Comparison of ENCODE assay signal across 21 cellular contexts in genomic region chr5:180380856-180381255, GRCh38. TPM values are rescaled to one million over a fixed set of nuclear protein-coding genes. Genes with fewer than 3 reads are reported as not detected.
DNase-seq lines count a peak whose midpoint lies in the region; ATAC-seq and TF ChIP-seq lines count a peak whose summit lies in the region.
"Had no signal": no experiment of that assay in that cellular context is flagged by ENCODE, and none has a peak within 500 bp of the region (broad histone marks: within the 10 kb centered on the region; RNA-seq: fewer than 3 reads in every experiment).

No MANE protein-coding gene starts in this region.

- no peaks in the 10 kb centered on the region for H3F3A ChIP-seq in GM23338 (replicated peaks; ENCODE audit: low read depth)

- H3K27ac ChIP-seq in heart left ventricle (no peak overlapping the region), GM23338 (ENCODE audit: low read depth) (no peak overlapping the region)
- H3K27ac ChIP-seq: KMS-11 had no signal

- no peak for TF ChIP-seq CTCF in heart left ventricle (IDR thresholded peaks at IDR 0.05)
- no peak for TF ChIP-seq CTCF in GM23338 (conservative IDR thresholded peaks at IDR 0.05; ENCODE audit: low read depth in 2 of 2)
- no peak for TF ChIP-seq CTCF in nephron progenitor cell (IDR thresholded peaks at IDR 0.05)

- H3K9me2 ChIP-seq in GM23338 (ENCODE audit: insufficient read depth): no peaks in the 10 kb centered on the region

- no peaks in the 10 kb centered on the region for H3K9me3 ChIP-seq in heart left ventricle

- no peaks in the 10 kb centered on the region for H4K20me1 ChIP-seq in GM23338 (replicated peaks; ENCODE audit: insufficient read depth)

- H3K36me3 Mint-ChIP-seq in GM23338 (ENCODE audit: low read depth) (no peaks in the 10 kb centered on the region; the same call in 2 of the 3 replicates), nephron progenitor cell (ENCODE audit: low read depth) (no peaks in the 10 kb centered on the region)
- no peaks in the 10 kb centered on the region for H3K36me3 Mint-ChIP-seq in stimulated activated effector memory CD8-positive, alpha-beta T cell treated with anti-CD3 and anti-CD28 coated beads, Interleukin-12 subunit alpha, Interleukin-12 subunit beta, amount 100 ng/mL, for 72 hours
- H3K36me3 Mint-ChIP-seq: CD4-positive, alpha-beta memory T cell; IgD-negative memory B cell had no signal

- WGBS in heart left ventricle, 4 donors: 70 to 78% (median 75%) methylated on average over 15 of the region's 15 CpGs

- ATAC-seq in heart left ventricle (peak in 3 of 4 donors; percentile 54 to 90 (median 60)), GM23338 (no peak), HG03457 (IDR thresholded peaks at IDR 0.05; ENCODE audit: unreplicated experiment) (no peak)
- ATAC-seq in stimulated activated effector memory CD8-positive, alpha-beta T cell treated with anti-CD3 and anti-CD28 coated beads, Interleukin-12 subunit alpha, Interleukin-12 subunit beta, amount 100 ng/mL, for 72 hours: no peak
- ATAC-seq: GM12878, PC-3 had no signal

- no peak for TF ChIP-seq POLR2A in heart left ventricle (IDR thresholded peaks at IDR 0.05)

- H3K27ac Mint-ChIP-seq in GM23338 (no peak overlapping the region), nephron progenitor cell (peak overlapping the region; percentile 25)
- peak overlapping the region; percentile 48 for H3K27ac Mint-ChIP-seq in stimulated activated effector memory CD8-positive, alpha-beta T cell treated with anti-CD3 and anti-CD28 coated beads, Interleukin-12 subunit alpha, Interleukin-12 subunit beta, amount 100 ng/mL, for 72 hours
- H3K27ac Mint-ChIP-seq: CD4-positive, alpha-beta memory T cell; IgD-negative memory B cell had no signal

- H2AFZ ChIP-seq in GM23338: 0 out of 2 replicates have a peak overlapping the region, but pooled peaks have one; percentile 10

- H3K4me3 ChIP-seq in heart left ventricle: no peak overlapping the region
- no peak overlapping the region for H3K4me3 ChIP-seq in GM23338
- H3K4me3 ChIP-seq: GM12878 had no signal

- H3K9me3 Mint-ChIP-seq in GM23338 (no peaks in the 10 kb centered on the region; the same call in 2 of the 3 replicates), nephron progenitor cell (peaks cover 6% of the 10 kb centered on the region)
- H3K9me3 Mint-ChIP-seq in stimulated activated effector memory CD8-positive, alpha-beta T cell treated with anti-CD3 and anti-CD28 coated beads, Interleukin-12 subunit alpha, Interleukin-12 subunit beta, amount 100 ng/mL, for 72 hours: no peaks in the 10 kb centered on the region
- H3K9me3 Mint-ChIP-seq: CD4-positive, alpha-beta memory T cell; IgD-negative memory B cell had no signal

- H3K36me3 ChIP-seq in heart left ventricle (no peaks in the 10 kb centered on the region), GM23338 (ENCODE audit: insufficient read depth) (no peaks in the 10 kb centered on the region)

- H3K4me1 Mint-ChIP-seq in GM23338: peaks cover 16% of the 10 kb centered on the region
- peaks cover 32% of the 10 kb centered on the region for H3K4me1 Mint-ChIP-seq in nephron progenitor cell
- no peaks in the 10 kb centered on the region for H3K4me1 Mint-ChIP-seq in stimulated activated effector memory CD8-positive, alpha-beta T cell treated with anti-CD3 and anti-CD28 coated beads, Interleukin-12 subunit alpha, Interleukin-12 subunit beta, amount 100 ng/mL, for 72 hours
- H3K4me1 Mint-ChIP-seq: CD4-positive, alpha-beta memory T cell; IgD-negative memory B cell had no signal

- H3K27me3 Mint-ChIP-seq in GM23338 (ENCODE audit: insufficient read depth, low read depth, poor library complexity) (peaks cover 9% of the 10 kb centered on the region), nephron progenitor cell (ENCODE audit: low read depth, poor library complexity) (peaks cover 11% of the 10 kb centered on the region)

- no peaks in the 10 kb centered on the region for H3K4me1 ChIP-seq in heart left ventricle
- no peaks in the 10 kb centered on the region for H3K4me1 ChIP-seq in GM23338 (ENCODE audit: insufficient read depth)

- H3K4me2 ChIP-seq in GM23338: no peak overlapping the region
- H3K4me2 ChIP-seq: KMS-11 had no signal

- DNase-seq in heart left ventricle (no peak), cardiac septum (ENCODE audit: low spot score) (no peak), GM23338 (ENCODE audit: low spot score) (no peak), nephron progenitor cell (no peak)
- DNase-seq in stimulated activated effector memory CD8-positive, alpha-beta T cell treated with anti-CD3 and anti-CD28 coated beads, Interleukin-12 subunit alpha, Interleukin-12 subunit beta, amount 100 ng/mL, for 72 hours (ENCODE audit: low spot score in 2 of 2): no peak
- DNase-seq in activated CD4-positive, CD25-positive, alpha-beta regulatory T cell (lab: John Stamatoyannopoulos, UW): no peak
- DNase-seq: C1 segment of cervical spinal cord; CD4-positive, alpha-beta memory T cell; COR-L47; DMS53; H7; MM.1S; NCI-H2029; NCI-H446; NCI-H524 treated with DMSO at 0.1 percent for 48 hours; NCI-H774; PC-3 had no signal

- H3K27me3 ChIP-seq in heart left ventricle (peaks cover 0 to 10% (median 0%) of the 10 kb centered on the region in 9 donors), GM23338 (ENCODE audit: insufficient read depth) (no peaks in the 10 kb centered on the region)

- H3K4me3 Mint-ChIP-seq in GM23338 (no peak overlapping the region), nephron progenitor cell (no peak overlapping the region)
- H3K4me3 Mint-ChIP-seq in stimulated activated effector memory CD8-positive, alpha-beta T cell treated with anti-CD3 and anti-CD28 coated beads, Interleukin-12 subunit alpha, Interleukin-12 subunit beta, amount 100 ng/mL, for 72 hours: no peak overlapping the region
- H3K4me3 Mint-ChIP-seq: CD4-positive, alpha-beta memory T cell; IgD-negative memory B cell had no signal

- H3K79me2 ChIP-seq in GM23338 (replicated peaks; ENCODE audit: insufficient read depth): no peaks in the 10 kb centered on the region

- intact Hi-C loops in heart left ventricle (cut with DNase I) (no loop called here), cardiac septum (cut with DNase I) (no loop called here)

TF ChIP-seq in GM23338, 12 proteins besides CTCF, POLR2A, EP300 and RAD21:
- no peak for TF ChIP-seq NANOG (IDR thresholded peaks at IDR 0.05; ENCODE audit: borderline replicate concordance)
- no peak for TF ChIP-seq EZH2phosphoT487 (IDR thresholded peaks at IDR 0.05; ENCODE audit: unreplicated experiment)
- TF ChIP-seq ZNF462 (CRISPR knock-in tag; IDR thresholded peaks at IDR 0.05): no peak
TF ChIP-seq in GM23338: peak in this region for 0.

RNA-seq across cellular contexts. Expression of gene GFPT2, which starts 27.7 kb away (rescaled TPM):
- total RNA-seq in heart left ventricle (10 to 100 TPM in 4 of 9 donors, 1 to 10 TPM in 5; 3.7 to 33.9 (median 8.5) TPM), cardiac septum (12.9 TPM)
- polyA plus RNA-seq in heart left ventricle (1 to 10 TPM; 4.1 to 9.9 TPM), GM23338 (2016; fragmentation: Nextera tagmentation; extraction: Ambion mirVana) (74.6 and 82.6 TPM in 2 replicates)
- total RNA-seq in GM23338 (2014; rRNA removed; shearing (Covaris generic)): 103 and 120 TPM in 2 replicates

Comparison
In these comparisons a context has a peak if more than half of its experiments do, and no peak if none do; other contexts are left out.
1. ATAC-seq: peak in heart left ventricle (3 of 4); none in GM23338 (single experiment), stimulated activated effector memory CD8-positive, alpha-beta T cell treated with anti-CD3 and anti-CD28 coated beads, Interleukin-12 subunit alpha, Interleukin-12 subunit beta, amount 100 ng/mL, for 72 hours (single experiment) and HG03457 (single experiment).